In the genomic region with DNA sequence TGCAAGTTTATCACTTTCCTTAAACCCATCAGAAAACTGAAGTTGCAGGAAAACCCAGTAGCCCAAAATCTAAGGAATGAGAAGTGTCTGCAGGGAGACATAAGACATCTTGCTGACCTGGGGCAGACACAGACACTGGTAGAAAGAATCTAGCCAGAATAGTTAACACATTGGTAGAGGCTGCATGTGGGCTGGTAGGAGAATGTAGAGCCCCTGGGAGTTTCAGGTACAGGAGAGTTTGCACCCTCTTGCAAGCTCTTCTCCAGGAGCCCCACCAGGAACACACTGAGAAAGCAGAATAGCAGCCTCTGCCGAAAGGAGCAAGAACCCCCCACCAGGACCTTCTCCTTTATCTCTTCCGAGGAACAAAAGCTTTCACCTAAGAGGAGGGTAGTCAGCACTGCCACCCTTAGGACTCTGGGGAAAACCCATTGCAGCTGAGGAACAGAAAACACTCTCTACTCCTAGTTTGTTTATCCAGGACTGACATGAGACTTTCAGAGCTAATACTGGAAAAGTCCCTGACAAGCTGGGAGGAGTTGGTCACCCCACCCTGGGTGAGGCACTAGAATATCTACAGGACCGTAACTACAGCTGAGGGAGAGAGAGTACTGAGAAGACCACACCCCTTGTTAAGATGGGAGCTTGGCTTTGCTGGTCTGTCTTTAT, we compare ENCODE assay signal across 1 cellular context.
TF ChIP-seq lines count a peak whose summit lies in the region.

No MANE protein-coding gene starts in this region.

TF ChIP-seq in GM23338, 12 proteins besides CTCF, POLR2A, EP300 and RAD21 (continued from another document):
- TF ChIP-seq, protein P1, sequence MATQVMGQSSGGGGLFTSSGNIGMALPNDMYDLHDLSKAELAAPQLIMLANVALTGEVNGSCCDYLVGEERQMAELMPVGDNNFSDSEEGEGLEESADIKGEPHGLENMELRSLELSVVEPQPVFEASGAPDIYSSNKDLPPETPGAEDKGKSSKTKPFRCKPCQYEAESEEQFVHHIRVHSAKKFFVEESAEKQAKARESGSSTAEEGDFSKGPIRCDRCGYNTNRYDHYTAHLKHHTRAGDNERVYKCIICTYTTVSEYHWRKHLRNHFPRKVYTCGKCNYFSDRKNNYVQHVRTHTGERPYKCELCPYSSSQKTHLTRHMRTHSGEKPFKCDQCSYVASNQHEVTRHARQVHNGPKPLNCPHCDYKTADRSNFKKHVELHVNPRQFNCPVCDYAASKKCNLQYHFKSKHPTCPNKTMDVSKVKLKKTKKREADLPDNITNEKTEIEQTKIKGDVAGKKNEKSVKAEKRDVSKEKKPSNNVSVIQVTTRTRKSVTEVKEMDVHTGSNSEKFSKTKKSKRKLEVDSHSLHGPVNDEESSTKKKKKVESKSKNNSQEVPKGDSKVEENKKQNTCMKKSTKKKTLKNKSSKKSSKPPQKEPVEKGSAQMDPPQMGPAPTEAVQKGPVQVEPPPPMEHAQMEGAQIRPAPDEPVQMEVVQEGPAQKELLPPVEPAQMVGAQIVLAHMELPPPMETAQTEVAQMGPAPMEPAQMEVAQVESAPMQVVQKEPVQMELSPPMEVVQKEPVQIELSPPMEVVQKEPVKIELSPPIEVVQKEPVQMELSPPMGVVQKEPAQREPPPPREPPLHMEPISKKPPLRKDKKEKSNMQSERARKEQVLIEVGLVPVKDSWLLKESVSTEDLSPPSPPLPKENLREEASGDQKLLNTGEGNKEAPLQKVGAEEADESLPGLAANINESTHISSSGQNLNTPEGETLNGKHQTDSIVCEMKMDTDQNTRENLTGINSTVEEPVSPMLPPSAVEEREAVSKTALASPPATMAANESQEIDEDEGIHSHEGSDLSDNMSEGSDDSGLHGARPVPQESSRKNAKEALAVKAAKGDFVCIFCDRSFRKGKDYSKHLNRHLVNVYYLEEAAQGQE (IDR thresholded peaks at IDR 0.05; ENCODE audit: unreplicated experiment) = no peak
- TF ChIP-seq ZNF114 (CRISPR knock-in tag; IDR thresholded peaks at IDR 0.05) = no peak
- no peak for TF ChIP-seq EZH2 (IDR thresholded peaks at IDR 0.05; ENCODE audit: low read depth, unreplicated experiment)
- TF ChIP-seq NANOG (IDR thresholded peaks at IDR 0.05; ENCODE audit: borderline replicate concordance) = no peak
- no peak for TF ChIP-seq CREB1 (CRISPR knock-in tag; IDR thresholded peaks at IDR 0.05; ENCODE audit: low read depth)
- no peak for TF ChIP-seq ZNF331 (CRISPR knock-in tag; IDR thresholded peaks at IDR 0.05; ENCODE audit: low read depth)
- TF ChIP-seq, protein P2, sequence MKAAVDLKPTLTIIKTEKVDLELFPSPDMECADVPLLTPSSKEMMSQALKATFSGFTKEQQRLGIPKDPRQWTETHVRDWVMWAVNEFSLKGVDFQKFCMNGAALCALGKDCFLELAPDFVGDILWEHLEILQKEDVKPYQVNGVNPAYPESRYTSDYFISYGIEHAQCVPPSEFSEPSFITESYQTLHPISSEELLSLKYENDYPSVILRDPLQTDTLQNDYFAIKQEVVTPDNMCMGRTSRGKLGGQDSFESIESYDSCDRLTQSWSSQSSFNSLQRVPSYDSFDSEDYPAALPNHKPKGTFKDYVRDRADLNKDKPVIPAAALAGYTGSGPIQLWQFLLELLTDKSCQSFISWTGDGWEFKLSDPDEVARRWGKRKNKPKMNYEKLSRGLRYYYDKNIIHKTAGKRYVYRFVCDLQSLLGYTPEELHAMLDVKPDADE (IDR thresholded peaks at IDR 0.05) = no peak
- TF ChIP-seq JUNB (IDR thresholded peaks at IDR 0.05; ENCODE audit: unreplicated experiment) = no peak
- TF ChIP-seq, protein P3, sequence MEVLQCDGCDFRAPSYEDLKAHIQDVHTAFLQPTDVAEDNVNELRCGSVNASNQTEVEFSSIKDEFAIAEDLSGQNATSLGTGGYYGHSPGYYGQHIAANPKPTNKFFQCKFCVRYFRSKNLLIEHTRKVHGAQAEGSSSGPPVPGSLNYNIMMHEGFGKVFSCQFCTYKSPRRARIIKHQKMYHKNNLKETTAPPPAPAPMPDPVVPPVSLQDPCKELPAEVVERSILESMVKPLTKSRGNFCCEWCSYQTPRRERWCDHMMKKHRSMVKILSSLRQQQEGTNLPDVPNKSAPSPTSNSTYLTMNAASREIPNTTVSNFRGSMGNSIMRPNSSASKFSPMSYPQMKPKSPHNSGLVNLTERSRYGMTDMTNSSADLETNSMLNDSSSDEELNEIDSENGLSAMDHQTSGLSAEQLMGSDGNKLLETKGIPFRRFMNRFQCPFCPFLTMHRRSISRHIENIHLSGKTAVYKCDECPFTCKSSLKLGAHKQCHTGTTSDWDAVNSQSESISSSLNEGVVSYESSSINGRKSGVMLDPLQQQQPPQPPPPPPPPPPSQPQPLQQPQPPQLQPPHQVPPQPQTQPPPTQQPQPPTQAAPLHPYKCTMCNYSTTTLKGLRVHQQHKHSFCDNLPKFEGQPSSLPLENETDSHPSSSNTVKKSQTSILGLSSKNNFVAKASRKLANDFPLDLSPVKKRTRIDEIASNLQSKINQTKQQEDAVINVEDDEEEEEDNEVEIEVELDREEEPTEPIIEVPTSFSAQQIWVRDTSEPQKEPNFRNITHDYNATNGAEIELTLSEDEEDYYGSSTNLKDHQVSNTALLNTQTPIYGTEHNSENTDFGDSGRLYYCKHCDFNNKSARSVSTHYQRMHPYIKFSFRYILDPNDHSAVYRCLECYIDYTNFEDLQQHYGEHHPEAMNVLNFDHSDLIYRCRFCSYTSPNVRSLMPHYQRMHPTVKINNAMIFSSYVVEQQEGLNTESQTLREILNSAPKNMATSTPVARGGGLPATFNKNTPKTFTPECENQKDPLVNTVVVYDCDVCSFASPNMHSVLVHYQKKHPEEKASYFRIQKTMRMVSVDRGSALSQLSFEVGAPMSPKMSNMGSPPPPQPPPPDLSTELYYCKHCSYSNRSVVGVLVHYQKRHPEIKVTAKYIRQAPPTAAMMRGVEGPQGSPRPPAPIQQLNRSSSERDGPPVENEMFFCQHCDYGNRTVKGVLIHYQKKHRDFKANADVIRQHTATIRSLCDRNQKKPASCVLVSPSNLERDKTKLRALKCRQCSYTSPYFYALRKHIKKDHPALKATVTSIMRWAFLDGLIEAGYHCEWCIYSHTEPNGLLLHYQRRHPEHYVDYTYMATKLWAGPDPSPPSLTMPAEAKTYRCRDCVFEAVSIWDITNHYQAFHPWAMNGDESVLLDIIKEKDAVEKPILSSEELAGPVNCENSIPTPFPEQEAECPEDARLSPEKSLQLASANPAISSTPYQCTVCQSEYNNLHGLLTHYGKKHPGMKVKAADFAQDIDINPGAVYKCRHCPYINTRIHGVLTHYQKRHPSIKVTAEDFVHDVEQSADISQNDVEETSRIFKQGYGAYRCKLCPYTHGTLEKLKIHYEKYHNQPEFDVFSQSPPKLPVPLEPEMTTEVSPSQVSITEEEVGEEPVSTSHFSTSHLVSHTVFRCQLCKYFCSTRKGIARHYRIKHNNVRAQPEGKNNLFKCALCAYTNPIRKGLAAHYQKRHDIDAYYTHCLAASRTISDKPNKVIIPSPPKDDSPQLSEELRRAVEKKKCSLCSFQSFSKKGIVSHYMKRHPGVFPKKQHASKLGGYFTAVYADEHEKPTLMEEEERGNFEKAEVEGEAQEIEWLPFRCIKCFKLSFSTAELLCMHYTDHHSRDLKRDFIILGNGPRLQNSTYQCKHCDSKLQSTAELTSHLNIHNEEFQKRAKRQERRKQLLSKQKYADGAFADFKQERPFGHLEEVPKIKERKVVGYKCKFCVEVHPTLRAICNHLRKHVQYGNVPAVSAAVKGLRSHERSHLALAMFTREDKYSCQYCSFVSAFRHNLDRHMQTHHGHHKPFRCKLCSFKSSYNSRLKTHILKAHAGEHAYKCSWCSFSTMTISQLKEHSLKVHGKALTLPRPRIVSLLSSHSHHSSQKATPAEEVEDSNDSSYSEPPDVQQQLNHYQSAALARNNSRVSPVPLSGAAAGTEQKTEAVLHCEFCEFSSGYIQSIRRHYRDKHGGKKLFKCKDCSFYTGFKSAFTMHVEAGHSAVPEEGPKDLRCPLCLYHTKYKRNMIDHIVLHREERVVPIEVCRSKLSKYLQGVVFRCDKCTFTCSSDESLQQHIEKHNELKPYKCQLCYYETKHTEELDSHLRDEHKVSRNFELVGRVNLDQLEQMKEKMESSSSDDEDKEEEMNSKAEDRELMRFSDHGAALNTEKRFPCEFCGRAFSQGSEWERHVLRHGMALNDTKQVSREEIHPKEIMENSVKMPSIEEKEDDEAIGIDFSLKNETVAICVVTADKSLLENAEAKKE (CRISPR knock-in tag; IDR thresholded peaks at IDR 0.05) = no peak
- no peak for TF ChIP-seq STAT1 (IDR thresholded peaks at IDR 0.05; ENCODE audit: unreplicated experiment)
